ENCODE assay signal across 7 cellular contexts in the genomic region with DNA sequence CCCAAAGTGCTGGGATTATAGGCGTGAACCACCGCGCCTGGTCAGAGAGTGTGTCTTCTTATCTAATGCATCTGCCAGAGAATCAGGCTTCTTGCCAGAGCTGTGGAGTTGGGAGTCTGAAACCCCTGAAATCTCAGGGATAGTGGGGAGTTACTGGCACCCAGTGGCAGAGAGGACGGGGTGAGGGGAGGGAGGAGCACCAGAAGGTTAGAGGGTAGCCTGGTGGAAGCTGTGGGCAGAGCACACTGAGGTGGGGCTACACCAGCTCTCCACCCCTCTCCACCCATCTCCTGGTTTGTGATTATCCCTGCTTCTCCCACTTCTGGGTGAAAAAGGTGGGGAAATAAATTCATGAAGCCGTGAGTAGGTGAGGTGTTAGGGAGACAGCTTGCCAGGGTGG.
DNase-seq lines count a peak whose midpoint lies in the region; ATAC-seq and TF ChIP-seq lines count a peak whose summit lies in the region.
"Not testable (repeated sequence)": the region's sequence is repeated elsewhere in the genome, so short reads cannot be mapped to it uniquely, and the experiment has no call there.

No MANE protein-coding gene starts in this region.

- peak; percentile 85 for ATAC-seq in CD8-positive, alpha-beta T cell
- ATAC-seq in T-cell (replicated peaks in 1 of 4), result peak in 3 of 4 experiments; percentile 73 to 87 (median 84)
- ATAC-seq in activated CD8-positive, alpha-beta T cell treated with anti-CD3 and anti-CD28 coated beads for 36 hours, result peak; percentile 71
- ATAC-seq in activated naive CD8-positive, alpha-beta T cell treated with anti-CD3 and anti-CD28 coated beads, Interleukin-2, amount 50 U/mL, for 24 hours, result peak; percentile 37
- peak; percentile 26 for ATAC-seq in left colon
- peak; percentile 50 for ATAC-seq in stimulated activated memory B cell treated with anti-CD40 and anti-IgM and Interleukin-4, amounts not matched to agents 10 μg/mL and 1 μg/mL and 100 μg/mL, for 72 hours

- not testable (repeated sequence) for TF ChIP-seq CTCF in CD8-positive, alpha-beta T cell (IDR thresholded peaks at IDR 0.05); activated CD8-positive, alpha-beta T cell treated with anti-CD3 and anti-CD28 coated beads for 36 hours (IDR thresholded peaks at IDR 0.05)

- POLR2A ChIA-PET in CD8-positive, alpha-beta T cell (lab: Charles Lee); T-cell (lab: Charles Lee); activated CD8-positive, alpha-beta T cell treated with anti-CD3 and anti-CD28 coated beads for 36 hours (lab: Charles Lee): not testable (repeated sequence)

- H3K36me3 Mint-ChIP-seq in CD8-positive, alpha-beta T cell; T-cell; activated CD8-positive, alpha-beta T cell treated with anti-CD3 and anti-CD28 coated beads for 36 hours (ENCODE audit: low read depth); activated naive CD8-positive, alpha-beta T cell treated with anti-CD3 and anti-CD28 coated beads, Interleukin-2, amount 50 U/mL, for 24 hours (ENCODE audit: low read depth); stimulated activated memory B cell treated with anti-CD40 and anti-IgM and Interleukin-4, amounts not matched to agents 10 μg/mL and 1 μg/mL and 100 μg/mL, for 72 hours: not testable (repeated sequence)

- not testable (repeated sequence) for H3K4me1 ChIP-seq in CD8-positive, alpha-beta T cell (ENCODE audit: insufficient read depth, low read length)

- not testable (repeated sequence) for H3K9me3 ChIP-seq in CD8-positive, alpha-beta T cell (ENCODE audit: low read length); MG63

- H3K36me3 ChIP-seq in CD8-positive, alpha-beta T cell (ENCODE audit: insufficient read depth, low read length); MG63: not testable (repeated sequence)

- not testable (repeated sequence) for H3K27me3 Mint-ChIP-seq in CD8-positive, alpha-beta T cell (ENCODE audit: low read depth); T-cell; activated CD8-positive, alpha-beta T cell treated with anti-CD3 and anti-CD28 coated beads for 36 hours; activated naive CD8-positive, alpha-beta T cell treated with anti-CD3 and anti-CD28 coated beads, Interleukin-2, amount 50 U/mL, for 24 hours; stimulated activated memory B cell treated with anti-CD40 and anti-IgM and Interleukin-4, amounts not matched to agents 10 μg/mL and 1 μg/mL and 100 μg/mL, for 72 hours

- H3K9me3 Mint-ChIP-seq in CD8-positive, alpha-beta T cell; T-cell; activated CD8-positive, alpha-beta T cell treated with anti-CD3 and anti-CD28 coated beads for 36 hours; activated naive CD8-positive, alpha-beta T cell treated with anti-CD3 and anti-CD28 coated beads, Interleukin-2, amount 50 U/mL, for 24 hours; stimulated activated memory B cell treated with anti-CD40 and anti-IgM and Interleukin-4, amounts not matched to agents 10 μg/mL and 1 μg/mL and 100 μg/mL, for 72 hours: not testable (repeated sequence)

- H3K4me1 Mint-ChIP-seq in CD8-positive, alpha-beta T cell (ENCODE audit: low read depth); activated CD8-positive, alpha-beta T cell treated with anti-CD3 and anti-CD28 coated beads for 36 hours (ENCODE audit: low read depth); activated naive CD8-positive, alpha-beta T cell treated with anti-CD3 and anti-CD28 coated beads, Interleukin-2, amount 50 U/mL, for 24 hours; stimulated activated memory B cell treated with anti-CD40 and anti-IgM and Interleukin-4, amounts not matched to agents 10 μg/mL and 1 μg/mL and 100 μg/mL, for 72 hours: not testable (repeated sequence)
- peaks cover 4 to 12% (median 4%) of the 10 kb centered on the region in 3 donors for H3K4me1 Mint-ChIP-seq in T-cell

- DNase-seq in CD8-positive, alpha-beta T cell, result peak in 3 of 7 experiments; percentile 12 to 36 (median 14)
- DNase-seq in MG63 (peak; percentile 19), T-cell (peak in 21 of 34 experiments; percentile 3 to 28 (median 9))
- DNase-seq in activated CD8-positive, alpha-beta T cell treated with anti-CD3 and anti-CD28 coated beads for 36 hours, result peak; percentile 12
- DNase-seq in activated naive CD8-positive, alpha-beta T cell treated with anti-CD3 and anti-CD28 coated beads, Interleukin-2, amount 50 U/mL, for 24 hours; left colon: not testable (repeated sequence)

- H3K27ac ChIP-seq in CD8-positive, alpha-beta T cell (ENCODE audit: low read depth, low read length), result not testable (repeated sequence)

- intact Hi-C loops in CD8-positive, alpha-beta T cell (cut with DNase I, micrococcal nuclease); activated CD8-positive, alpha-beta T cell treated with anti-CD3 and anti-CD28 coated beads for 36 hours (cut with micrococcal nuclease); left colon (cut with DNase I, micrococcal nuclease): not testable (repeated sequence)

- not testable (repeated sequence) for H3K27ac Mint-ChIP-seq in CD8-positive, alpha-beta T cell; T-cell; activated CD8-positive, alpha-beta T cell treated with anti-CD3 and anti-CD28 coated beads for 36 hours; activated naive CD8-positive, alpha-beta T cell treated with anti-CD3 and anti-CD28 coated beads, Interleukin-2, amount 50 U/mL, for 24 hours; stimulated activated memory B cell treated with anti-CD40 and anti-IgM and Interleukin-4, amounts not matched to agents 10 μg/mL and 1 μg/mL and 100 μg/mL, for 72 hours

- H3K4me3 ChIP-seq in CD8-positive, alpha-beta T cell (ENCODE audit: low read depth, low read length); MG63: not testable (repeated sequence)

- not testable (repeated sequence) for H3K4me3 Mint-ChIP-seq in CD8-positive, alpha-beta T cell; T-cell; activated CD8-positive, alpha-beta T cell treated with anti-CD3 and anti-CD28 coated beads for 36 hours; activated naive CD8-positive, alpha-beta T cell treated with anti-CD3 and anti-CD28 coated beads, Interleukin-2, amount 50 U/mL, for 24 hours; stimulated activated memory B cell treated with anti-CD40 and anti-IgM and Interleukin-4, amounts not matched to agents 10 μg/mL and 1 μg/mL and 100 μg/mL, for 72 hours

- CTCF ChIA-PET in CD8-positive, alpha-beta T cell (lab: Charles Lee); T-cell (lab: Charles Lee); activated CD8-positive, alpha-beta T cell treated with anti-CD3 and anti-CD28 coated beads for 36 hours (lab: Charles Lee): not testable (repeated sequence)

- not testable (repeated sequence) for H3K27me3 ChIP-seq in CD8-positive, alpha-beta T cell (ENCODE audit: insufficient read depth, low read length); MG63

Comparison
In these comparisons a context has a peak if more than half of its experiments do, and no peak if none do; other contexts are left out.
1. ATAC-seq: peak in every context shown above with its lines; median percentile 85 in CD8-positive, alpha-beta T cell; 84 in T-cell; 71 in activated CD8-positive, alpha-beta T cell treated with anti-CD3 and anti-CD28 coated beads for 36 hours; 50 in stimulated activated memory B cell treated with anti-CD40 and anti-IgM and Interleukin-4, amounts not matched to agents 10 μg/mL and 1 μg/mL and 100 μg/mL, for 72 hours; 37 in activated naive CD8-positive, alpha-beta T cell treated with anti-CD3 and anti-CD28 coated beads, Interleukin-2, amount 50 U/mL, for 24 hours; 26 in left colon.